ENCODE assay signal across 25 cellular contexts in genomic region chr6:12415980-12416598, GRCh38.
"Had no signal": no experiment of that assay in that cellular context is flagged by ENCODE, and none has a peak within 500 bp of the region (broad histone marks: within the 10 kb centered on the region; RNA-seq: fewer than 3 reads in every experiment).

No MANE protein-coding gene starts in this region.

- H3K27me3 ChIP-seq: brain microvascular endothelial cell, cardiac muscle cell had no signal

- H3K4me3 Mint-ChIP-seq: activated CD4-positive, alpha-beta memory T cell treated with anti-CD3 and anti-CD28 coated beads, Interleukin-2, amount 10 ng/mL, durations not matched to agents 7 days and 5 days; activated CD4-positive, alpha-beta T cell treated with anti-CD3 and anti-CD28 coated beads for 36 hours; activated naive CD8-positive, alpha-beta T cell treated with anti-CD3 and anti-CD28 coated beads, Interleukin-2, amount 10 ng/mL, durations not matched to agents 7 days and 5 days; activated T-helper 17 cell treated with anti-CD3 and anti-CD28 coated beads, Interleukin-2, amount 50 U/mL, for 72 hours; T-helper 17 cell had no signal

- DNase-seq: activated CD4-positive, alpha-beta memory T cell treated with anti-CD3 and anti-CD28 coated beads, Interleukin-2, amount 10 ng/mL, durations not matched to agents 7 days and 5 days; activated CD4-positive, alpha-beta T cell treated with anti-CD3 and anti-CD28 coated beads for 36 hours; activated CD4-positive, alpha-beta T cell treated with anti-CD3 and anti-CD28 coated beads, Interleukin-2, amount 50 U/mL, for 1 hour; activated CD4-positive, CD25-positive, alpha-beta regulatory T cell; activated gamma-delta T cell treated with Interleukin-2 at 50 U/mL for 16 hours; activated naive CD4-positive, alpha-beta T cell treated with anti-CD3 and anti-CD28 coated beads, Interleukin-2, amount 50 U/mL, for 16 hours; activated naive CD8-positive, alpha-beta T cell treated with anti-CD3 and anti-CD28 coated beads, Interleukin-2, amount 10 ng/mL, durations not matched to agents 7 days and 5 days; activated T-cell treated with anti-CD3 and anti-CD28 coated beads for 4 hours; activated T-cell treated with anti-CD3 and anti-CD28 coated beads, Interleukin-2, amount 50 U/mL, for 48 hours; aorta; brain microvascular endothelial cell; KG1; NCI-H1092 treated with DMSO at 0.1 percent for 48 hours; NCI-H1417 treated with DMSO at 0.1 percent for 48 hours; NCI-H1694; NCI-H2029; NCI-H510A treated with DMSO at 0.1 percent for 48 hours; NCI-H69; SHP77 treated with DMSO at 0.1 percent for 48 hours; T-helper 17 cell; T-helper 9 cell had no signal

- H3K36me3 ChIP-seq: brain microvascular endothelial cell, cardiac muscle cell had no signal

- H3K36me3 Mint-ChIP-seq: activated naive CD8-positive, alpha-beta T cell treated with anti-CD3 and anti-CD28 coated beads, Interleukin-2, amount 10 ng/mL, durations not matched to agents 7 days and 5 days had no signal

- H3K27ac ChIP-seq: brain microvascular endothelial cell, cardiac muscle cell, VCaP had no signal

- FAIRE-seq: colon had no signal

- H3K4me1 Mint-ChIP-seq: activated CD4-positive, alpha-beta memory T cell treated with anti-CD3 and anti-CD28 coated beads, Interleukin-2, amount 10 ng/mL, durations not matched to agents 7 days and 5 days; activated CD4-positive, alpha-beta T cell treated with anti-CD3 and anti-CD28 coated beads for 36 hours; activated naive CD8-positive, alpha-beta T cell treated with anti-CD3 and anti-CD28 coated beads, Interleukin-2, amount 10 ng/mL, durations not matched to agents 7 days and 5 days; activated T-helper 17 cell treated with anti-CD3 and anti-CD28 coated beads, Interleukin-2, amount 50 U/mL, for 72 hours; T-helper 17 cell had no signal

- H3K9me3 Mint-ChIP-seq: activated CD4-positive, alpha-beta memory T cell treated with anti-CD3 and anti-CD28 coated beads, Interleukin-2, amount 10 ng/mL, durations not matched to agents 7 days and 5 days; activated T-helper 17 cell treated with anti-CD3 and anti-CD28 coated beads, Interleukin-2, amount 50 U/mL, for 72 hours had no signal

- H3K4me3 ChIP-seq: cardiac muscle cell had no signal

- ATAC-seq: activated CD4-positive, alpha-beta T cell treated with anti-CD3 and anti-CD28 coated beads for 36 hours; activated T-helper 17 cell treated with anti-CD3 and anti-CD28 coated beads, Interleukin-2, amount 50 U/mL, for 72 hours; T-helper 17 cell had no signal

- H3K27me3 Mint-ChIP-seq: activated CD4-positive, alpha-beta memory T cell treated with anti-CD3 and anti-CD28 coated beads, Interleukin-2, amount 10 ng/mL, durations not matched to agents 7 days and 5 days had no signal

- H3K27ac Mint-ChIP-seq: activated CD4-positive, alpha-beta memory T cell treated with anti-CD3 and anti-CD28 coated beads, Interleukin-2, amount 10 ng/mL, durations not matched to agents 7 days and 5 days; activated CD4-positive, alpha-beta T cell treated with anti-CD3 and anti-CD28 coated beads for 36 hours; activated naive CD8-positive, alpha-beta T cell treated with anti-CD3 and anti-CD28 coated beads, Interleukin-2, amount 10 ng/mL, durations not matched to agents 7 days and 5 days; activated T-helper 17 cell treated with anti-CD3 and anti-CD28 coated beads, Interleukin-2, amount 50 U/mL, for 72 hours; T-helper 17 cell had no signal
